Comparison of ENCODE assay signal across 9 cellular contexts in genomic region chr13:51223284-51224270, GRCh38. TPM values are rescaled to one million over a fixed set of nuclear protein-coding genes. Genes with fewer than 3 reads are reported as not detected.
DNase-seq lines count a peak whose midpoint lies in the region; ATAC-seq and TF ChIP-seq lines count a peak whose summit lies in the region.
"Had no signal": no experiment of that assay in that cellular context is flagged by ENCODE, and none has a peak within 500 bp of the region (broad histone marks: within the 10 kb centered on the region; RNA-seq: fewer than 3 reads in every experiment).

No MANE protein-coding gene starts in this region.

- no peak for TF ChIP-seq POLR2A in breast epithelium (IDR thresholded peaks at IDR 0.05)
- no peak for TF ChIP-seq POLR2A in right lobe of liver (IDR thresholded peaks at IDR 0.05)

- 70% methylated on average over 8 of the region's 19 CpGs for WGBS in right lobe of liver (ENCODE audit: insufficient coverage, low coverage, low lambda C conversion rate, missing lambda C conversion rate)

- no peaks in the 10 kb centered on the region for H3K4me1 Mint-ChIP-seq in T-helper 1 cell treated with Interleukin-12 subunit alpha and Interleukin-12 subunit beta and Interleukin-4 antibody, amounts not matched to agents 30 μg/mL and 1 μg/mL, for 36 hours (ENCODE audit: low read depth)

- H3K27me3 Mint-ChIP-seq in T-helper 1 cell treated with Interleukin-12 subunit alpha and Interleukin-12 subunit beta and Interleukin-4 antibody, amounts not matched to agents 30 μg/mL and 1 μg/mL, for 36 hours (ENCODE audit: low read depth): peaks cover 53% of the 10 kb centered on the region

- no peak overlapping the region for H3K27ac Mint-ChIP-seq in T-helper 1 cell treated with Interleukin-12 subunit alpha and Interleukin-12 subunit beta and Interleukin-4 antibody, amounts not matched to agents 30 μg/mL and 1 μg/mL, for 36 hours

- H3K27ac ChIP-seq in breast epithelium (peak overlapping the region in 1 of 2 donors; percentile 48), right lobe of liver (no peak overlapping the region), subcutaneous abdominal adipose tissue (ENCODE audit: low read depth, low read length) (no peak overlapping the region)
- H3K27ac ChIP-seq: epithelial cell of prostate had no signal

- TF ChIP-seq CTCF in breast epithelium (IDR thresholded peaks at IDR 0.05): no peak
- TF ChIP-seq CTCF in right lobe of liver (IDR thresholded peaks at IDR 0.05): no peak

- H3K27me3 ChIP-seq in breast epithelium (no peaks in the 10 kb centered on the region), right lobe of liver (no peaks in the 10 kb centered on the region), subcutaneous abdominal adipose tissue (ENCODE audit: control insufficient read depth in 5 of 5, insufficient read depth in 4 of 5, low read length in 5 of 5) (no peaks in the 10 kb centered on the region)

- H3K4me3 Mint-ChIP-seq in T-helper 1 cell treated with Interleukin-12 subunit alpha and Interleukin-12 subunit beta and Interleukin-4 antibody, amounts not matched to agents 30 μg/mL and 1 μg/mL, for 36 hours: peak overlapping the region; percentile 42

- H3K4me3 ChIP-seq in breast epithelium (peak overlapping the region; percentile 73 to 85 (median 74)), right lobe of liver (peak overlapping the region in 1 of 3 donors; percentile 69), subcutaneous abdominal adipose tissue (ENCODE audit: low read depth in 1 of 5, low read length in 5 of 5) (peak overlapping the region; percentile 66 to 93 (median 83))

- H3K36me3 Mint-ChIP-seq in T-helper 1 cell treated with Interleukin-12 subunit alpha and Interleukin-12 subunit beta and Interleukin-4 antibody, amounts not matched to agents 30 μg/mL and 1 μg/mL, for 36 hours (ENCODE audit: low read depth): no peaks in the 10 kb centered on the region

- H3K4me1 ChIP-seq in breast epithelium: no peaks in the 10 kb centered on the region
- H3K4me1 ChIP-seq in right lobe of liver: peaks cover 0 to 6% (median 0%) of the 10 kb centered on the region in 4 donors
- H3K4me1 ChIP-seq in subcutaneous abdominal adipose tissue (ENCODE audit: control insufficient read depth in 5 of 5, insufficient read depth in 5 of 5, low read length in 5 of 5): peaks cover 0 to 21% (median 17%) of the 10 kb centered on the region in 5 donors

- H3K9me3 Mint-ChIP-seq in T-helper 1 cell treated with Interleukin-12 subunit alpha and Interleukin-12 subunit beta and Interleukin-4 antibody, amounts not matched to agents 30 μg/mL and 1 μg/mL, for 36 hours: no peaks in the 10 kb centered on the region

- peak overlapping the region in 2 of 5 donors; percentile 11 to 76 for H3K9ac ChIP-seq in subcutaneous abdominal adipose tissue (ENCODE audit: low read length in 5 of 5)

- ATAC-seq in right lobe of liver (peak; percentile 39 to 44 (median 43)), GM21526 (IDR thresholded peaks at IDR 0.05; ENCODE audit: low FRiP score, unreplicated experiment) (no peak), HG02798 (IDR thresholded peaks at IDR 0.05; ENCODE audit: poor library complexity, unreplicated experiment) (no peak)

- intact Hi-C loops in breast epithelium (cut with DNase I; ENCODE audit: low total_unique reads) (no loop called here), right lobe of liver (cut with DNase I) (no loop called here)

- no peaks in the 10 kb centered on the region for H3K9me3 ChIP-seq in breast epithelium
- no peaks in the 10 kb centered on the region for H3K9me3 ChIP-seq in right lobe of liver
- no peaks in the 10 kb centered on the region for H3K9me3 ChIP-seq in subcutaneous abdominal adipose tissue (ENCODE audit: control insufficient read depth in 5 of 5, low read length in 5 of 5)

- no peak for DNase-seq in T-helper 1 cell
- DNase-seq in breast epithelium (ENCODE audit: low spot score in 2 of 2): no peak
- DNase-seq in right lobe of liver: no peak
- DNase-seq in NOMO-1 treated with dmso at 0.1 percent for 144 hours (lab: John Stamatoyannopoulos, UW; ENCODE audit: unreplicated experiment): no peak

- no peaks in the 10 kb centered on the region for H3K36me3 ChIP-seq in breast epithelium
- no peaks in the 10 kb centered on the region for H3K36me3 ChIP-seq in right lobe of liver
- H3K36me3 ChIP-seq in subcutaneous abdominal adipose tissue (ENCODE audit: control insufficient read depth in 5 of 5, insufficient read depth in 5 of 5, low read length in 5 of 5): no peaks in the 10 kb centered on the region

RNA-seq across cellular contexts. Expression of gene FAM124A, which starts 1.4 kb away (rescaled TPM):
- total RNA-seq in breast epithelium: 1 to 10 TPM; 2.2 to 7.9 (median 6.1) TPM
- total RNA-seq in right lobe of liver: 1 to 10 TPM in 1 of 6 experiments, under 1 TPM in 5; 0.22 to 1.0 (median 0.51) TPM

Comparison
In these comparisons a context has a peak if more than half of its experiments do, and no peak if none do; other contexts are left out.
1. ATAC-seq: peak in right lobe of liver (4 of 4); none in GM21526 (single experiment) and HG02798 (single experiment).